In the genomic region with DNA sequence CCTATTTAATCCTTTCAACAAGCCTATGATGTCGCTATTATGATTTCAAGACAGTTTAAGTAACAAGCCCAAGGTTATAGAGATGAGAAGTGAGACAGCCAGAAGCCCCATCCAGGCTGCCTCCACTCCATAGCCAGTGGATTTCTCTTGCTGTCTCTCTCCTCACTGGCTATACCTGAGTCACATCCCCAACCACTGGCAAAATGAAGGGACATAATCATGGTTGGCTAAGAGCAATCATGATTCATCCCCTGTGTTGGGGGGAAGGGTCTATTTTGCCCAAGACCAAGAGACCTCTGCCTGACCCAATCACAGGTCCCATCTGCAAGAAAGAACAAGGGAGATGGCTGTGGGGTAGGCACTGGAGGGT, we compare ENCODE assay signal across 18 cellular contexts.
DNase-seq lines count a peak whose midpoint lies in the region; ATAC-seq and TF ChIP-seq lines count a peak whose summit lies in the region.
"Had no signal": no experiment of that assay in that cellular context is flagged by ENCODE, and none has a peak within 500 bp of the region (broad histone marks: within the 10 kb centered on the region; RNA-seq: fewer than 3 reads in every experiment).

No MANE protein-coding gene starts in this region.

- TF ChIP-seq CTCF in MCF 10A (IDR thresholded peaks at IDR 0.05; ENCODE audit: unreplicated experiment): no peak
- no peak for TF ChIP-seq CTCF in breast epithelium (IDR thresholded peaks at IDR 0.05)
- TF ChIP-seq CTCF in CD14-positive monocyte (IDR thresholded peaks at IDR 0.05): no peak

- no peak overlapping the region for H3K4me3 Mint-ChIP-seq in MCF 10A (ENCODE audit: unreplicated experiment)
- H3K4me3 Mint-ChIP-seq in central memory CD8-positive, alpha-beta T cell: no peak overlapping the region
- H3K4me3 Mint-ChIP-seq in stimulated activated effector memory CD8-positive, alpha-beta T cell treated with anti-CD3 and anti-CD28 coated beads, Interleukin-12 subunit alpha, Interleukin-12 subunit beta, amount 100 ng/mL, for 72 hours: no peak overlapping the region
- no peak overlapping the region for H3K4me3 Mint-ChIP-seq in CD14-positive monocyte
- H3K4me3 Mint-ChIP-seq: stimulated activated memory B cell treated with anti-CD40 and anti-IgM and Interleukin-4, amounts not matched to agents 10 μg/mL and 1 μg/mL and 100 μg/mL, for 72 hours; T-helper 2 cell treated with Interferon-gamma antibody and Interleukin-4, amounts not matched to agents 5 μg/mL and 100 μg/mL, for 36 hours had no signal

- H3K27me3 Mint-ChIP-seq in MCF 10A (ENCODE audit: insufficient read depth, unreplicated experiment) (no peaks in the 10 kb centered on the region), CD14-positive monocyte (ENCODE audit: low read depth in 3 of 3) (peaks cover 0 to 2% (median 1%) of the 10 kb centered on the region in 3 donors)
- H3K27me3 Mint-ChIP-seq in central memory CD8-positive, alpha-beta T cell: no peaks in the 10 kb centered on the region

- no TSS peak for BruUV-seq in MCF 10A (replicated peaks; lab: Mats Ljungman, UMichigan)

- POLR2A ChIA-PET in MCF 10A (lab: Yijun Ruan, JAX): interaction anchor here (1.2 kb wide), 1 partner anchor 10 kb away, joined by 5 read pairs; no protein-coding TSS in a partner anchor

- no peak overlapping the region for H3K4me3 ChIP-seq in breast epithelium
- H3K4me3 ChIP-seq: adrenal gland, heart right ventricle, transverse colon had no signal

- no peak for TF ChIP-seq POLR2A in breast epithelium (IDR thresholded peaks at IDR 0.05)

- no peaks in the 10 kb centered on the region for H3K27me3 ChIP-seq in breast epithelium
- H3K27me3 ChIP-seq: adrenal gland, heart right ventricle, transverse colon had no signal

- H3K4me1 Mint-ChIP-seq in MCF 10A (ENCODE audit: insufficient read depth, unreplicated experiment): peaks cover 7% of the 10 kb centered on the region
- peaks cover 67% of the 10 kb centered on the region for H3K4me1 Mint-ChIP-seq in central memory CD8-positive, alpha-beta T cell
- peaks cover 60% of the 10 kb centered on the region for H3K4me1 Mint-ChIP-seq in stimulated activated effector memory CD8-positive, alpha-beta T cell treated with anti-CD3 and anti-CD28 coated beads, Interleukin-12 subunit alpha, Interleukin-12 subunit beta, amount 100 ng/mL, for 72 hours
- peaks cover 8% of the 10 kb centered on the region for H3K4me1 Mint-ChIP-seq in CD14-positive monocyte

- no peaks in the 10 kb centered on the region for H3K9me3 ChIP-seq in breast epithelium
- H3K9me3 ChIP-seq in KOPT-K1 (ENCODE audit: insufficient read depth, low read length, poor library complexity, severe bottlenecking): no peaks in the 10 kb centered on the region
- H3K9me3 ChIP-seq: adrenal gland, heart right ventricle, transverse colon had no signal

- no peaks in the 10 kb centered on the region for H3K36me3 Mint-ChIP-seq in MCF 10A (ENCODE audit: insufficient read depth, unreplicated experiment)
- H3K36me3 Mint-ChIP-seq in central memory CD8-positive, alpha-beta T cell (ENCODE audit: insufficient read depth): peaks cover 6% of the 10 kb centered on the region
- H3K36me3 Mint-ChIP-seq in stimulated activated effector memory CD8-positive, alpha-beta T cell treated with anti-CD3 and anti-CD28 coated beads, Interleukin-12 subunit alpha, Interleukin-12 subunit beta, amount 100 ng/mL, for 72 hours: no peaks in the 10 kb centered on the region
- H3K36me3 Mint-ChIP-seq in CD14-positive monocyte: no peaks in the 10 kb centered on the region
- H3K36me3 Mint-ChIP-seq: stimulated activated memory B cell treated with anti-CD40 and anti-IgM and Interleukin-4, amounts not matched to agents 10 μg/mL and 1 μg/mL and 100 μg/mL, for 72 hours had no signal

- H3K36me3 ChIP-seq in breast epithelium (no peaks in the 10 kb centered on the region), KOPT-K1 (ENCODE audit: insufficient read depth, low read length) (no peaks in the 10 kb centered on the region)
- H3K36me3 ChIP-seq: adrenal gland, heart right ventricle, transverse colon had no signal

- no peaks in the 10 kb centered on the region for H3K9me3 Mint-ChIP-seq in MCF 10A (ENCODE audit: unreplicated experiment)
- no peaks in the 10 kb centered on the region for H3K9me3 Mint-ChIP-seq in central memory CD8-positive, alpha-beta T cell
- no peaks in the 10 kb centered on the region for H3K9me3 Mint-ChIP-seq in stimulated activated effector memory CD8-positive, alpha-beta T cell treated with anti-CD3 and anti-CD28 coated beads, Interleukin-12 subunit alpha, Interleukin-12 subunit beta, amount 100 ng/mL, for 72 hours
- peaks cover 4 to 9% (median 6%) of the 10 kb centered on the region in 7 donors for H3K9me3 Mint-ChIP-seq in CD14-positive monocyte
- H3K9me3 Mint-ChIP-seq: stimulated activated memory B cell treated with anti-CD40 and anti-IgM and Interleukin-4, amounts not matched to agents 10 μg/mL and 1 μg/mL and 100 μg/mL, for 72 hours had no signal

- H3K27ac ChIP-seq in breast epithelium (no peak overlapping the region), KOPT-K1 (ENCODE audit: low read depth, low read length, poor library complexity, severe bottlenecking) (peak overlapping the region; percentile 52)
- H3K27ac ChIP-seq: adrenal gland, heart right ventricle had no signal

- ATAC-seq in central memory CD8-positive, alpha-beta T cell (replicated peaks; ENCODE audit: extremely low read depth, poor library complexity, severe bottlenecking): no peak
- ATAC-seq in stimulated activated effector memory CD8-positive, alpha-beta T cell treated with anti-CD3 and anti-CD28 coated beads, Interleukin-12 subunit alpha, Interleukin-12 subunit beta, amount 100 ng/mL, for 72 hours: no peak
- ATAC-seq in HG02870 (IDR thresholded peaks at IDR 0.05; ENCODE audit: unreplicated experiment): no peak
- ATAC-seq: activated CD4-positive, CD25-positive, alpha-beta regulatory T cell treated with anti-CD3 and anti-CD28 coated beads, Interleukin-2, amount 50 U/mL, for 24 hours; heart right ventricle; stimulated activated memory B cell treated with anti-CD40 and anti-IgM and Interleukin-4, amounts not matched to agents 10 μg/mL and 1 μg/mL and 100 μg/mL, for 72 hours had no signal

- intact Hi-C loops in MCF 10A (cut with micrococcal nuclease) (no loop called here), breast epithelium (cut with DNase I; ENCODE audit: low total_unique reads) (no loop called here), CD14-positive monocyte (cut with micrococcal nuclease) (no loop called here)

- H3K27ac Mint-ChIP-seq in MCF 10A (ENCODE audit: low read depth, unreplicated experiment) (no peak overlapping the region), CD14-positive monocyte (no peak overlapping the region)
- H3K27ac Mint-ChIP-seq in central memory CD8-positive, alpha-beta T cell (ENCODE audit: low read depth): peak overlapping the region; percentile 94
- peak overlapping the region; percentile 72 for H3K27ac Mint-ChIP-seq in stimulated activated effector memory CD8-positive, alpha-beta T cell treated with anti-CD3 and anti-CD28 coated beads, Interleukin-12 subunit alpha, Interleukin-12 subunit beta, amount 100 ng/mL, for 72 hours
- H3K27ac Mint-ChIP-seq: stimulated activated memory B cell treated with anti-CD40 and anti-IgM and Interleukin-4, amounts not matched to agents 10 μg/mL and 1 μg/mL and 100 μg/mL, for 72 hours; T-helper 2 cell treated with Interferon-gamma antibody and Interleukin-4, amounts not matched to agents 5 μg/mL and 100 μg/mL, for 36 hours had no signal

- no peaks in the 10 kb centered on the region for H3K4me1 ChIP-seq in breast epithelium
- H3K4me1 ChIP-seq: adrenal gland had no signal

- DNase-seq in MCF 10A (ENCODE audit: unreplicated experiment) (peak; percentile 7), breast epithelium (ENCODE audit: low spot score in 2 of 2) (no peak), middle frontal gyrus (ENCODE audit: extremely low spot score, low spot score) (no peak), CD14-positive monocyte (ENCODE audit: low spot score) (no peak)
- no peak for DNase-seq in central memory CD8-positive, alpha-beta T cell (ENCODE audit: low spot score in 2 of 2)
- DNase-seq in stimulated activated effector memory CD8-positive, alpha-beta T cell treated with anti-CD3 and anti-CD28 coated beads, Interleukin-12 subunit alpha, Interleukin-12 subunit beta, amount 100 ng/mL, for 72 hours (ENCODE audit: low spot score in 2 of 2): no peak
- DNase-seq: adrenal gland; caudate nucleus; heart right ventricle; MM.1S; NCI-H187; stimulated activated CD4-positive, alpha-beta T cell treated with anti-CD3 and anti-CD28 coated beads, Interleukin-12 subunit alpha, Interleukin-12 subunit beta, amount 100 ng/mL, for 4 hours; transverse colon had no signal

- CTCF ChIA-PET in MCF 10A (lab: Yijun Ruan, JAX): no interaction called here

Comparison
In these comparisons a context has a peak if more than half of its experiments do, and no peak if none do; other contexts are left out.
1. H3K27ac Mint-ChIP-seq: peak in central memory CD8-positive, alpha-beta T cell (single experiment) and stimulated activated effector memory CD8-positive, alpha-beta T cell treated with anti-CD3 and anti-CD28 coated beads, Interleukin-12 subunit alpha, Interleukin-12 subunit beta, amount 100 ng/mL, for 72 hours (single experiment); none in MCF 10A (single experiment) and CD14-positive monocyte (0 of 7).